ENCODE assay signal across 32 cellular contexts in the genomic region with DNA sequence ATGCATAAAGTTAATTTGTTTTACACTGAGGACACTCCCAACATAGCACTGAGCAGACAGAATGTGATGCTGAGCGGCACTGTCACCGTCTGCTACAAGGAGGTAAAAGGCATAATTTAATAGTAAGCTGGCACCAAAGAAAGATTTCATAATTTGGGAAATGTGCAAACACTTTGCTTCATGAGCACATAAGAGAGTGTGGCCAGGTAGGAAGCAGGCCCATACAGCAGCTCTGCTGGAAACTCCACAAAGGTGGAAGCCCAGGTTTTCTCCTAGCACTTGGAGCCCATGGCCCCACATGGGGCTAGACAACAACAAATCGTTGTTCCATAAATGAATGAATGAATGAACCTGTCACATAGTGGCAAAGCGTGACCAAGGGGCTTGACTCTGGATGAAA.
"Had no signal": no experiment of that assay in that cellular context is flagged by ENCODE, and none has a peak within 500 bp of the region (broad histone marks: within the 10 kb centered on the region; RNA-seq: fewer than 3 reads in every experiment).

No MANE protein-coding gene starts in this region.

- H3K27ac ChIP-seq: adrenal gland, body of pancreas, brain microvascular endothelial cell, breast epithelium, WERI-Rb-1 had no signal

- H3K27me3 ChIP-seq: body of pancreas, brain microvascular endothelial cell, breast epithelium had no signal

- ATAC-seq: activated CD4-positive, alpha-beta T cell treated with anti-CD3 and anti-CD28 coated beads for 36 hours; activated CD4-positive, CD25-positive, alpha-beta regulatory T cell treated with anti-CD3 and anti-CD28 coated beads, Interleukin-2, amount 50 U/mL, for 24 hours; activated CD8-positive, alpha-beta T cell treated with anti-CD3 and anti-CD28 coated beads for 36 hours; activated naive CD4-positive, alpha-beta T cell treated with anti-CD3 and anti-CD28 coated beads, Interleukin-2, amount 50 U/mL, for 72 hours; activated T-cell treated with anti-CD3 and anti-CD28 coated beads, Interleukin-2, amount 50 U/mL, for 4 hours; activated T-cell treated with anti-CD3 and anti-CD28 coated beads, Interleukin-2, amount 50 U/mL, for 72 hours; activated T-helper 17 cell treated with anti-CD3 and anti-CD28 coated beads, Interleukin-2, amount 50 U/mL, for 72 hours; body of pancreas had no signal

- H3K4me3 ChIP-seq: adrenal gland, body of pancreas, breast epithelium had no signal

- H3K36me3 ChIP-seq: adrenal gland, brain microvascular endothelial cell, breast epithelium, WERI-Rb-1 had no signal

- H3K9me3 ChIP-seq: adrenal gland, body of pancreas, breast epithelium had no signal

- H3K4me1 ChIP-seq: adrenal gland, body of pancreas, breast epithelium had no signal

- DNase-seq: activated CD4-positive, alpha-beta memory T cell treated with anti-CD3 and anti-CD28 coated beads for 36 hours; activated CD4-positive, alpha-beta T cell treated with anti-CD3 and anti-CD28 coated beads for 1 hour; activated CD4-positive, alpha-beta T cell treated with anti-CD3 and anti-CD28 coated beads for 36 hours; activated CD4-positive, alpha-beta T cell treated with anti-CD3 and anti-CD28 coated beads for 48 hours; activated CD4-positive, alpha-beta T cell treated with anti-CD3 and anti-CD28 coated beads, Interleukin-2, amount 10 ng/mL, durations not matched to agents 7 days and 5 days; activated CD4-positive, CD25-positive, alpha-beta regulatory T cell; activated CD8-positive, alpha-beta memory T cell treated with anti-CD3 and anti-CD28 coated beads, Interleukin-2, amount 50 U/mL, for 4 hours; activated CD8-positive, alpha-beta T cell treated with anti-CD3 and anti-CD28 coated beads for 36 hours; activated effector memory CD4-positive, alpha-beta T cell treated with anti-CD3 and anti-CD28 coated beads, Interleukin-2, amount 50 U/mL, for 16 hours; activated gamma-delta T cell treated with Interleukin-2 at 50 U/mL for 16 hours; activated naive CD4-positive, alpha-beta T cell; activated naive CD4-positive, alpha-beta T cell treated with anti-CD3 and anti-CD28 coated beads for 36 hours; activated naive CD4-positive, alpha-beta T cell treated with anti-CD3 and anti-CD28 coated beads, Interleukin-2, amount 50 U/mL, for 16 hours; activated naive CD8-positive, alpha-beta T cell treated with anti-CD3 and anti-CD28 coated beads for 36 hours; activated T-cell treated with anti-CD3 and anti-CD28 coated beads for 4 hours; activated T-cell treated with anti-CD3 and anti-CD28 coated beads, Interleukin-2, amount 50 U/mL, for 1 hour; activated T-cell treated with anti-CD3 and anti-CD28 coated beads, Interleukin-2, amount 50 U/mL, for 4 hours; activated T-cell treated with anti-CD3 and anti-CD28 coated beads, Interleukin-2, amount 50 U/mL, for 72 hours; adrenal gland; amniotic stem cell; aorta; body of pancreas; brain microvascular endothelial cell; central memory CD4-positive, alpha-beta T cell; T-helper 1 cell; T-helper 2 cell; T-helper 9 cell; WERI-Rb-1 had no signal
